Comparison of ENCODE assay signal across 33 cellular contexts in the genomic region with DNA sequence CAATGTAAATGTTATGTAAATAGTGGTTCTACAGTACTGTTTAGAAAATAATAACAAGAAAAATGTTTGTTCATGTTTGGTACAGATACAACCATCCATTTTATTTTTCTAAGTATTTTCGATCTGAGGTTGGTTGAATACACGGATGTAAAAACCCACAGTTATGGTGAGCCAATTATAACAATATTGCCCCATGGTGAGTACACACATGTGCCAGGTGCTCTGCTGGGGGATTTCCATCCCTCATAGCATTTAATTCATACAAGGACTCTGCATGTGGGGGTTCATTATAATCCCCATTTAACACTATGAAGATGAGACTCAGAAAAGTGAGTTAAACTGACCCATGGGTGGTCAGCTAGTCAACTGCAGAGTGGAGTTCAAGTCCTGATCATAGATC.
"Had no signal": no experiment of that assay in that cellular context is flagged by ENCODE, and none has a peak within 500 bp of the region (broad histone marks: within the 10 kb centered on the region; RNA-seq: fewer than 3 reads in every experiment).

No MANE protein-coding gene starts in this region.

- DNase-seq: activated CD4-positive, alpha-beta memory T cell treated with anti-CD3 and anti-CD28 coated beads, Interleukin-2, amount 10 ng/mL, durations not matched to agents 7 days and 5 days; activated CD4-positive, alpha-beta T cell treated with anti-CD3 and anti-CD28 coated beads for 1 hour; activated CD4-positive, alpha-beta T cell treated with anti-CD3 and anti-CD28 coated beads for 4 hours; activated CD4-positive, alpha-beta T cell treated with anti-CD3 and anti-CD28 coated beads, Interleukin-2, amount 10 ng/mL, durations not matched to agents 7 days and 5 days; activated CD4-positive, alpha-beta T cell treated with anti-CD3 and anti-CD28 coated beads, Interleukin-2, amount 50 U/mL, for 4 hours; activated CD8-positive, alpha-beta memory T cell treated with anti-CD3 and anti-CD28 coated beads, Interleukin-2, amount 50 U/mL, for 48 hours; activated effector memory CD4-positive, alpha-beta T cell treated with Interleukin-2 at 50 U/mL for 16 hours; activated gamma-delta T cell treated with Interleukin-2 at 50 U/mL for 16 hours; activated naive CD4-positive, alpha-beta T cell treated with anti-CD3 and anti-CD28 coated beads, Interleukin-2, amount 50 U/mL, for 16 hours; activated naive CD4-positive, alpha-beta T cell treated with Interleukin-2 at 50 U/mL for 16 hours; activated T-cell treated with anti-CD3 and anti-CD28 coated beads for 4 hours; activated T-cell treated with anti-CD3 and anti-CD28 coated beads, Interleukin-2, amount 50 U/mL, for 24 hours; amniotic stem cell; anterior cingulate cortex; brain microvascular endothelial cell; dorsolateral prefrontal cortex; effector memory CD4-positive, alpha-beta T cell; endodermal cell; glutamatergic neuron; heart left ventricle; T-helper 1 cell; T-helper 17 cell; T1000 had no signal

- H3K9me3 ChIP-seq: heart left ventricle had no signal

- H3K36me3 ChIP-seq: brain microvascular endothelial cell, heart left ventricle had no signal

- H3K27ac Mint-ChIP-seq: activated CD4-positive, alpha-beta memory T cell treated with anti-CD3 and anti-CD28 coated beads, Interleukin-2, amount 10 ng/mL, durations not matched to agents 7 days and 5 days; activated CD4-positive, alpha-beta T cell treated with anti-CD3 and anti-CD28 coated beads, Interleukin-2, amount 10 ng/mL, durations not matched to agents 7 days and 5 days; activated naive CD8-positive, alpha-beta T cell; activated T-cell treated with anti-CD3 and anti-CD28 coated beads, Interleukin-2, amount 50 U/mL, for 24 hours; activated T-helper 17 cell treated with anti-CD3 and anti-CD28 coated beads, Interleukin-2, amount 50 U/mL, for 72 hours; dendritic cell treated with granulocyte-macrophage colony-stimulating factor and Interleukin-4, amounts not matched to agents 40 ng/mL and 50 ng/mL, for 4 days; endodermal cell; T-helper 2 cell treated with Interferon-gamma antibody and Interleukin-4, amounts not matched to agents 5 μg/mL and 100 μg/mL, for 36 hours had no signal

- ATAC-seq: activated T-helper 17 cell treated with anti-CD3 and anti-CD28 coated beads, Interleukin-2, amount 50 U/mL, for 72 hours; esophagus mucosa; heart left ventricle; T-helper 17 cell had no signal

- H3K4me3 ChIP-seq: coronary artery, dorsolateral prefrontal cortex, heart left ventricle had no signal

- H3K27me3 ChIP-seq: brain microvascular endothelial cell, dorsolateral prefrontal cortex, heart left ventricle had no signal

- H3K9me3 Mint-ChIP-seq: activated CD4-positive, alpha-beta memory T cell treated with anti-CD3 and anti-CD28 coated beads, Interleukin-2, amount 10 ng/mL, durations not matched to agents 7 days and 5 days; activated CD4-positive, alpha-beta T cell treated with anti-CD3 and anti-CD28 coated beads, Interleukin-2, amount 10 ng/mL, durations not matched to agents 7 days and 5 days; activated T-cell treated with anti-CD3 and anti-CD28 coated beads, Interleukin-2, amount 50 U/mL, for 24 hours; activated T-helper 17 cell treated with anti-CD3 and anti-CD28 coated beads, Interleukin-2, amount 50 U/mL, for 72 hours; central memory CD8-positive, alpha-beta T cell; dendritic cell treated with granulocyte-macrophage colony-stimulating factor and Interleukin-4, amounts not matched to agents 40 ng/mL and 50 ng/mL, for 4 days; endodermal cell; T-helper 2 cell treated with Interferon-gamma antibody and Interleukin-4, amounts not matched to agents 5 μg/mL and 100 μg/mL, for 36 hours had no signal

- H3K4me3 Mint-ChIP-seq: activated CD4-positive, alpha-beta memory T cell treated with anti-CD3 and anti-CD28 coated beads, Interleukin-2, amount 10 ng/mL, durations not matched to agents 7 days and 5 days; activated CD4-positive, alpha-beta T cell treated with anti-CD3 and anti-CD28 coated beads, Interleukin-2, amount 10 ng/mL, durations not matched to agents 7 days and 5 days; activated naive CD8-positive, alpha-beta T cell; activated T-cell treated with anti-CD3 and anti-CD28 coated beads, Interleukin-2, amount 50 U/mL, for 24 hours; activated T-helper 17 cell treated with anti-CD3 and anti-CD28 coated beads, Interleukin-2, amount 50 U/mL, for 72 hours; central memory CD8-positive, alpha-beta T cell; dendritic cell treated with granulocyte-macrophage colony-stimulating factor and Interleukin-4, amounts not matched to agents 40 ng/mL and 50 ng/mL, for 4 days; endodermal cell; T-helper 17 cell; T-helper 2 cell treated with Interferon-gamma antibody and Interleukin-4, amounts not matched to agents 5 μg/mL and 100 μg/mL, for 36 hours had no signal

- H3K4me1 Mint-ChIP-seq: activated CD4-positive, alpha-beta memory T cell treated with anti-CD3 and anti-CD28 coated beads, Interleukin-2, amount 10 ng/mL, durations not matched to agents 7 days and 5 days; activated CD4-positive, alpha-beta T cell treated with anti-CD3 and anti-CD28 coated beads, Interleukin-2, amount 10 ng/mL, durations not matched to agents 7 days and 5 days; activated T-helper 17 cell treated with anti-CD3 and anti-CD28 coated beads, Interleukin-2, amount 50 U/mL, for 72 hours; central memory CD8-positive, alpha-beta T cell; endodermal cell; T-helper 17 cell had no signal

- FAIRE-seq: astrocyte, bronchial epithelial cell, frontal cortex had no signal

- H3K27ac ChIP-seq: brain microvascular endothelial cell, coronary artery, dorsolateral prefrontal cortex, heart left ventricle had no signal

- H3K4me1 ChIP-seq: heart left ventricle had no signal

- H3K27me3 Mint-ChIP-seq: activated CD4-positive, alpha-beta memory T cell treated with anti-CD3 and anti-CD28 coated beads, Interleukin-2, amount 10 ng/mL, durations not matched to agents 7 days and 5 days; activated CD4-positive, alpha-beta T cell treated with anti-CD3 and anti-CD28 coated beads, Interleukin-2, amount 10 ng/mL, durations not matched to agents 7 days and 5 days; activated naive CD8-positive, alpha-beta T cell; activated T-cell treated with anti-CD3 and anti-CD28 coated beads, Interleukin-2, amount 50 U/mL, for 24 hours; activated T-helper 17 cell treated with anti-CD3 and anti-CD28 coated beads, Interleukin-2, amount 50 U/mL, for 72 hours; central memory CD8-positive, alpha-beta T cell; dendritic cell treated with granulocyte-macrophage colony-stimulating factor and Interleukin-4, amounts not matched to agents 40 ng/mL and 50 ng/mL, for 4 days; T-helper 17 cell had no signal
